ENCODE assay signal across 10 cellular contexts in the genomic region with DNA sequence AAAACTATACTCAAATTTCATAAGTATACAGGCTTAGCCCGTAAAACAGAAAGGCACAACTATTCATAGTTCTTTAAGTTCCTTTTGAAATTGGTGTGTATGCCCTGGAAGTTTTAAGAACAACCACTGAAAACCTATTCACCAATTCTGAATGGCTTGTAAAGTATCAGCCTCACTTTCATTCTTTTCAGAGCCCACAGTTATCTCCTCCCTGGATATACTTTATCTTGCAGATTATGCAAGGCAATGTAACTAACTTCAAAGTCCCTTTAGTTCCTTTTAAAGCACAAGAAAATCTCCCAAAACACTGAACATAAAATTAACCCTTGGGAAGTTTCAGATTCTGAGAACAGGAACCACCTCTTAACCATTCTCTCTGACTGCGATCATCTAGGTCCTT. TPM values are rescaled to one million over a fixed set of nuclear protein-coding genes. Genes with fewer than 3 reads are reported as not detected.
DNase-seq lines count a peak whose midpoint lies in the region; ATAC-seq, FAIRE-seq and TF ChIP-seq lines count a peak whose summit lies in the region.
"Had no signal": no experiment of that assay in that cellular context is flagged by ENCODE, and none has a peak within 500 bp of the region (broad histone marks: within the 10 kb centered on the region; RNA-seq: fewer than 3 reads in every experiment).

No MANE protein-coding gene starts in this region.

- H2AFZ ChIP-seq in mammary epithelial cell (ENCODE audit: low read depth, low read length) = no peak overlapping the region

- 51% methylated on average over 2 of the region's 2 CpGs for WGBS in A549 (ENCODE audit: missing lambda C conversion rate)
- WGBS in mammary epithelial cell (ENCODE audit: low coverage, missing lambda C conversion rate) = 41% methylated on average over 2 of the region's 2 CpGs

- H3K9ac ChIP-seq in mammary epithelial cell (ENCODE audit: insufficient read depth, low read length) = peak overlapping the region; percentile 83

- H3K27ac ChIP-seq in A549 (peak overlapping the region; percentile 97; a peak in 5 of 6 replicates), HL-60 (replicated peaks) (peak overlapping the region; percentile 10; the same call in 1 of the 2 replicates), mammary epithelial cell (ENCODE audit: insufficient read depth, low read depth, low read length) (peak overlapping the region; percentile 68)

- no peak for TF ChIP-seq CTCF in A549 (IDR thresholded peaks at IDR 0.05)
- TF ChIP-seq CTCF in HL-60 (IDR thresholded peaks at IDR 0.05; ENCODE audit: insufficient read depth, low read length) = no peak
- TF ChIP-seq CTCF in mammary epithelial cell (conservative IDR thresholded peaks at IDR 0.05 in 1 of 2, IDR thresholded peaks at IDR 0.05 in 1 of 2; ENCODE audit: extremely low read depth in 1 of 2, insufficient read depth in 1 of 2, low read depth in 1 of 2, low read length in 2 of 2) = no peak

- H3K27me3 ChIP-seq in HL-60 (ENCODE audit: insufficient read depth, poor library complexity, severe bottlenecking) (no peaks in the 10 kb centered on the region), mammary epithelial cell (ENCODE audit: insufficient read depth, low read length) (no peaks in the 10 kb centered on the region), mononuclear cell (ENCODE audit: insufficient read depth, low read length) (no peaks in the 10 kb centered on the region)

- H3K4me3 ChIP-seq in A549 (peak overlapping the region; percentile 96), HL-60 (replicated peaks; ENCODE audit: insufficient read depth, low read length) (peak overlapping the region; percentile 67), mammary epithelial cell (replicated peaks in 1 of 3; ENCODE audit: insufficient read depth in 1 of 3, low read depth in 2 of 3, low read length in 3 of 3) (peak overlapping the region; percentile 65 to 80 (median 76)), mononuclear cell (ENCODE audit: low read length) (peak overlapping the region; percentile 83)

- FAIRE-seq in A549 (lab: Jason Lieb, UNC) = no peak
- FAIRE-seq: frontal cortex had no signal

- CTCF ChIA-PET in A549 (lab: Yijun Ruan, JAX) (no interaction called here), mammary epithelial cell (lab: Charles Lee; ENCODE audit: low non-redundant PET) (no interaction called here)

- H3K4me2 ChIP-seq in A549 (peak overlapping the region; percentile 79), mammary epithelial cell (ENCODE audit: insufficient read depth, low read depth, low read length) (peak overlapping the region; percentile 82)

- in situ Hi-C loops in mammary epithelial cell (cut with MboI; ENCODE audit: low sequenced_read_pairs in 2 of 2) = no loop called here

- TSS peak; percentile 47 for BruUV-seq in mammary epithelial cell (replicated peaks; lab: Mats Ljungman, UMichigan)

- POLR2A ChIA-PET in A549 (lab: Yijun Ruan, JAX) = no interaction called here

- H3K9me3 ChIP-seq in A549 (no peaks in the 10 kb centered on the region), mammary epithelial cell (replicated peaks; ENCODE audit: insufficient read depth, low read length) (no peaks in the 10 kb centered on the region), mononuclear cell (ENCODE audit: low read depth, low read length) (no peaks in the 10 kb centered on the region)

- dilution Hi-C loops in mammary epithelial cell (cut with HindIII; ENCODE audit: low sequenced_read_pairs) = no loop called here

- no peaks in the 10 kb centered on the region for H4K20me1 ChIP-seq in mammary epithelial cell (ENCODE audit: insufficient read depth, low read length)

- intact Hi-C loops in mammary epithelial cell (cut with micrococcal nuclease) = loop anchor here (5.0 kb wide), 2 partner anchors 78 to 117 kb away; partner anchors contain the start of genes GPATCH11 and HEATR5B

- DNase-seq in A549 (ENCODE audit: low read depth in 1 of 2, low spot score in 1 of 2) (no peak), HL-60 (ENCODE audit: low read depth in 1 of 2, low spot score in 1 of 2) (no peak), mammary epithelial cell (peak; percentile 3), midbrain (lab: John Stamatoyannopoulos, UW) (no peak), occipital lobe (lab: John Stamatoyannopoulos, UW) (no peak), anterior cingulate cortex (lab: John Stamatoyannopoulos, UW) (no peak)
- no peak for DNase-seq in activated effector memory CD4-positive, alpha-beta T cell treated with anti-CD3 and anti-CD28 coated beads, Interleukin-2, amount 50 U/mL, for 16 hours
- DNase-seq: NCI-H1417 treated with DMSO at 0.1 percent for 48 hours had no signal

- TF ChIP-seq POLR2A in A549 (IDR thresholded peaks at IDR 0.05; ENCODE audit: low read length) = no peak

- no peaks in the 10 kb centered on the region for H3K36me3 ChIP-seq in mammary epithelial cell (ENCODE audit: insufficient read depth, low read length)

- no peak for ATAC-seq in A549

- no peak for TF ChIP-seq RAD21 in A549 (conservative IDR thresholded peaks at IDR 0.05 in 1 of 2, IDR thresholded peaks at IDR 0.05 in 1 of 2)

- peaks cover 59% of the 10 kb centered on the region for H3K79me2 ChIP-seq in mammary epithelial cell (ENCODE audit: insufficient read depth, low read length)

- peaks cover 25% of the 10 kb centered on the region for H3K4me1 ChIP-seq in A549
- peaks cover 16% of the 10 kb centered on the region for H3K4me1 ChIP-seq in mammary epithelial cell (ENCODE audit: insufficient read depth, low read length)
- peaks cover 29% of the 10 kb centered on the region for H3K4me1 ChIP-seq in mononuclear cell (ENCODE audit: insufficient read depth, low read length)

- TF ChIP-seq EP300 in A549 (IDR thresholded peaks at IDR 0.05) = no peak

TF ChIP-seq in A549, 52 proteins besides CTCF, POLR2A, EP300 and RAD21 (continues in another document):
- no peak for TF ChIP-seq TP53 (CRISPR knock-in tag; IDR thresholded peaks at IDR 0.05)
- TF ChIP-seq USF2 (IDR thresholded peaks at IDR 0.05) = no peak
- no peak for TF ChIP-seq HDAC2 (IDR thresholded peaks at IDR 0.05)
- TF ChIP-seq EHMT2 (IDR thresholded peaks at IDR 0.05; ENCODE audit: low read depth) = no peak
- TF ChIP-seq, protein P1, sequence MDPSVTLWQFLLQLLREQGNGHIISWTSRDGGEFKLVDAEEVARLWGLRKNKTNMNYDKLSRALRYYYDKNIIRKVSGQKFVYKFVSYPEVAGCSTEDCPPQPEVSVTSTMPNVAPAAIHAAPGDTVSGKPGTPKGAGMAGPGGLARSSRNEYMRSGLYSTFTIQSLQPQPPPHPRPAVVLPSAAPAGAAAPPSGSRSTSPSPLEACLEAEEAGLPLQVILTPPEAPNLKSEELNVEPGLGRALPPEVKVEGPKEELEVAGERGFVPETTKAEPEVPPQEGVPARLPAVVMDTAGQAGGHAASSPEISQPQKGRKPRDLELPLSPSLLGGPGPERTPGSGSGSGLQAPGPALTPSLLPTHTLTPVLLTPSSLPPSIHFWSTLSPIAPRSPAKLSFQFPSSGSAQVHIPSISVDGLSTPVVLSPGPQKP (IDR thresholded peaks at IDR 0.05; ENCODE audit: low read depth, low read length) = no peak
- TF ChIP-seq ESRRA (IDR thresholded peaks at IDR 0.05; ENCODE audit: borderline replicate concordance, low read length) = no peak
- no peak for TF ChIP-seq ZC3H11A (IDR thresholded peaks at IDR 0.05)
- TF ChIP-seq NR3C1 (IDR thresholded peaks at IDR 0.05) = no peak
- no peak for TF ChIP-seq HOXB13 (CRISPR knock-in tag; IDR thresholded peaks at IDR 0.05; ENCODE audit: low read depth)
- TF ChIP-seq CBX8 (IDR thresholded peaks at IDR 0.05) = no peak
- TF ChIP-seq RARB (CRISPR knock-in tag; IDR thresholded peaks at IDR 0.05) = no peak
- TF ChIP-seq HOXB5 (CRISPR knock-in tag; IDR thresholded peaks at IDR 0.05) = no peak
- no peak for TF ChIP-seq MAZ (IDR thresholded peaks at IDR 0.05; ENCODE audit: borderline replicate concordance, low read depth, low read length)
- TF ChIP-seq GATA3 (IDR thresholded peaks at IDR 0.05; ENCODE audit: borderline replicate concordance) = no peak
- TF ChIP-seq HEYL (CRISPR knock-in tag; IDR thresholded peaks at IDR 0.05) = no peak

RNA-seq across cellular contexts. Expression of gene STRN, which starts 1.1 kb away (rescaled TPM):
- polyA plus RNA-seq in A549 (2011; rRNA removed) (31.8 and 36.0 TPM in 2 replicates), A549 (2017; fragmentation: RNase III; extraction: RNeasy Plus Mini Kit Qiagen cat#74134 plus additional on column Dnase treatment) (13.1 to 13.9 TPM (median 13.2 TPM) in 3 replicates), mammary epithelial cell (10.7 TPM)
- 6.3 and 7.4 TPM in 2 replicates for polyA plus RNA-seq in A549 (2012; cell fraction: cytosol; rRNA removed)
- 4.0 and 4.1 TPM in 2 replicates for polyA plus RNA-seq in A549 (2012; cell fraction: nucleus; rRNA removed)
- 34.3 and 34.9 TPM in 2 replicates for polyA minus RNA-seq in A549 (2011; rRNA and poly(A)+ RNA removed)
- total RNA-seq in mammary epithelial cell (10 to 100 TPM; 18.8 to 27.6 TPM), mononuclear cell (18.5 TPM), occipital lobe (30.9 TPM)
- polyA minus RNA-seq in mammary epithelial cell = 34.1 TPM

Comparison
In these comparisons a context has a peak if more than half of its experiments do, and no peak if none do; other contexts are left out.
1. H3K27ac ChIP-seq: peak in every context shown above with its lines; median percentile 97 in A549; 68 in mammary epithelial cell; 10 in HL-60.